2 cellular contexts compared by ENCODE assay signal in the genomic region with DNA sequence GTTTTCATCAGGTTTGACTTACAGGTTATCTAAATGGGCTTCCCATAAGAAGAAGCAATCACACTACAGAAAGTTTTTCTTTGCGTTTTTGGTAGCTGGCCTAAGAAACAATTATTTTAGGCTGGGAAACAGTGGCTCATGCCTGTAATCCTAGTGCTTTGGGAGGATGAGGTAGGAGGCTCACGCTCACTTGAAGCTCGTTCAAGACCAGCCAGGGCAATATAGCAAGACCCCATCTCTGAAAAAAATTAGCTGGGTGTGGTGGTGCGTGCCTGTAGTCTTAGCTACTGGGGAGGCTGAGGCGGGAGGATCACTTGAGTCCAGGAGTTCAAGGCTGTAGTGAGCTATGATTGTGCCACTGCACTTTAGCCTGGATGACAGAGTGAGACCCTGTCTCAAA.
TF ChIP-seq lines count a peak whose summit lies in the region.

No MANE protein-coding gene starts in this region.

TF ChIP-seq in IMR-90, 13 proteins besides CTCF, POLR2A, EP300 and RAD21:
- no peak for TF ChIP-seq NFE2L2 (IDR thresholded peaks at IDR 0.05; ENCODE audit: low read depth, low read length)
- no peak for TF ChIP-seq MXI1 (IDR thresholded peaks at IDR 0.05; ENCODE audit: borderline replicate concordance, low read depth, low read length)
- TF ChIP-seq FOS (IDR thresholded peaks at IDR 0.05; ENCODE audit: low read depth, low read length), result no peak
- no peak for TF ChIP-seq BHLHE40 (IDR thresholded peaks at IDR 0.05; ENCODE audit: low read depth, low read length)
- TF ChIP-seq MAFK (IDR thresholded peaks at IDR 0.05; ENCODE audit: low read depth, low read length), result no peak
- no peak for TF ChIP-seq RFX5 (IDR thresholded peaks at IDR 0.05; ENCODE audit: low read depth, low read length)
- no peak for TF ChIP-seq RCOR1 (IDR thresholded peaks at IDR 0.05; ENCODE audit: insufficient replicate concordance, low read length)
- TF ChIP-seq CEBPB (IDR thresholded peaks at IDR 0.05; ENCODE audit: low read depth, low read length), result no peak
- no peak for TF ChIP-seq MAZ (IDR thresholded peaks at IDR 0.05; ENCODE audit: borderline replicate concordance, low read depth, low read length)
- no peak for TF ChIP-seq ELK1 (IDR thresholded peaks at IDR 0.05; ENCODE audit: borderline replicate concordance, low read depth, low read length)
- TF ChIP-seq SMC3 (IDR thresholded peaks at IDR 0.05; ENCODE audit: low read depth, low read length), result no peak
- TF ChIP-seq, protein P1, sequence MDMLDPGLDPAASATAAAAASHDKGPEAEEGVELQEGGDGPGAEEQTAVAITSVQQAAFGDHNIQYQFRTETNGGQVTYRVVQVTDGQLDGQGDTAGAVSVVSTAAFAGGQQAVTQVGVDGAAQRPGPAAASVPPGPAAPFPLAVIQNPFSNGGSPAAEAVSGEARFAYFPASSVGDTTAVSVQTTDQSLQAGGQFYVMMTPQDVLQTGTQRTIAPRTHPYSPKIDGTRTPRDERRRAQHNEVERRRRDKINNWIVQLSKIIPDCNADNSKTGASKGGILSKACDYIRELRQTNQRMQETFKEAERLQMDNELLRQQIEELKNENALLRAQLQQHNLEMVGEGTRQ (IDR thresholded peaks at IDR 0.05; ENCODE audit: low read depth, low read length), result no peak
- TF ChIP-seq CHD1 (IDR thresholded peaks at IDR 0.05; ENCODE audit: low read depth, low read length), result no peak

TF ChIP-seq in endothelial cell of umbilical vein, 7 proteins besides CTCF, POLR2A, EP300 and RAD21:
- TF ChIP-seq MYC (IDR thresholded peaks at IDR 0.05; ENCODE audit: low read depth, low read length) (no peak), EZH2 (IDR thresholded peaks at IDR 0.05; ENCODE audit: borderline replicate concordance, low read depth, low read length, severe bottlenecking) (no peak), FOS (IDR thresholded peaks at IDR 0.05; ENCODE audit: borderline replicate concordance, insufficient read depth, low read length) (no peak), GATA2 (IDR thresholded peaks at IDR 0.05; ENCODE audit: insufficient read depth, insufficient read length, low read depth, low read length) (no peak), JUN (IDR thresholded peaks at IDR 0.05; ENCODE audit: borderline replicate concordance, insufficient read depth, insufficient read length, low read depth) (no peak), POLR2AphosphoS5 (IDR thresholded peaks at IDR 0.05; ENCODE audit: insufficient read depth, low read depth, low read length) (no peak), MAX (IDR thresholded peaks at IDR 0.05; ENCODE audit: insufficient read depth, insufficient read length) (no peak)
